ENCODE assay signal across 27 cellular contexts in genomic region chr3:57170946-57171345, GRCh38. TPM values are rescaled to one million over a fixed set of nuclear protein-coding genes. Genes with fewer than 3 reads are reported as not detected.
"Had no signal": no experiment of that assay in that cellular context is flagged by ENCODE, and none has a peak within 500 bp of the region (broad histone marks: within the 10 kb centered on the region; RNA-seq: fewer than 3 reads in every experiment).

No MANE protein-coding gene starts in this region.

- H3K9me3 Mint-ChIP-seq: activated CD4-positive, alpha-beta T cell treated with anti-CD3 and anti-CD28 coated beads, Interleukin-2, amount 10 ng/mL, durations not matched to agents 7 days and 5 days; activated CD8-positive, alpha-beta T cell treated with anti-CD3 and anti-CD28 coated beads for 36 hours; activated T-cell treated with anti-CD3 and anti-CD28 coated beads, Interleukin-2, amount 50 U/mL, for 4 hours; activated T-helper 17 cell treated with anti-CD3 and anti-CD28 coated beads, Interleukin-2, amount 50 U/mL, for 72 hours; nephron; stimulated activated naive CD8-positive, alpha-beta T cell treated with anti-CD3 and anti-CD28 coated beads, Interleukin-15, Interleukin-2, amounts not matched to agents 100 ng/mL and 50 ng/mL, for 24 hours; T-helper 1 cell treated with Interleukin-12 subunit alpha and Interleukin-12 subunit beta and Interleukin-4 antibody, amounts not matched to agents 30 μg/mL and 1 μg/mL, for 36 hours had no signal

- H3K27ac ChIP-seq: body of pancreas, gastrocnemius medialis, hepatocyte, ovary, right lobe of liver, thoracic aorta, upper lobe of left lung, vagina had no signal

- H3K9me3 ChIP-seq: body of pancreas, gastrocnemius medialis, mucosa of descending colon, ovary, right lobe of liver, thoracic aorta, upper lobe of left lung, vagina had no signal

- H3K27ac Mint-ChIP-seq: activated CD4-positive, alpha-beta T cell treated with anti-CD3 and anti-CD28 coated beads, Interleukin-2, amount 10 ng/mL, durations not matched to agents 7 days and 5 days; activated CD8-positive, alpha-beta T cell treated with anti-CD3 and anti-CD28 coated beads for 36 hours; activated T-helper 17 cell treated with anti-CD3 and anti-CD28 coated beads, Interleukin-2, amount 50 U/mL, for 72 hours; stimulated activated naive CD8-positive, alpha-beta T cell treated with anti-CD3 and anti-CD28 coated beads, Interleukin-15, Interleukin-2, amounts not matched to agents 100 ng/mL and 50 ng/mL, for 24 hours; T-helper 1 cell treated with Interleukin-12 subunit alpha and Interleukin-12 subunit beta and Interleukin-4 antibody, amounts not matched to agents 30 μg/mL and 1 μg/mL, for 36 hours had no signal

- H3K79me2 ChIP-seq: hepatocyte had no signal

- H3K4me1 ChIP-seq: gastrocnemius medialis, right lobe of liver had no signal

- DNase-seq: activated CD4-positive, alpha-beta T cell treated with anti-CD3 and anti-CD28 coated beads for 1 hour; activated CD4-positive, alpha-beta T cell treated with anti-CD3 and anti-CD28 coated beads, Interleukin-2, amount 10 ng/mL, durations not matched to agents 7 days and 5 days; activated gamma-delta T cell treated with Interleukin-2 at 50 U/mL for 16 hours; activated naive CD4-positive, alpha-beta T cell treated with anti-CD3 and anti-CD28 coated beads, Interleukin-2, amount 50 U/mL, for 16 hours; activated T-cell treated with anti-CD3 and anti-CD28 coated beads, Interleukin-2, amount 50 U/mL, for 4 hours; body of pancreas; gastrocnemius medialis; glutamatergic neuron; left cardiac atrium; left ventricle myocardium superior; mucosa of descending colon; ovary; right lobe of liver; stimulated activated CD4-positive, alpha-beta T cell treated with anti-CD3 and anti-CD28 coated beads, Interleukin-4, amount 100 ng/mL, for 1 hour; upper lobe of left lung had no signal

- FAIRE-seq: colon had no signal

- H3K27me3 ChIP-seq: body of pancreas, gastrocnemius medialis, hepatocyte, ovary, right lobe of liver, upper lobe of left lung, vagina had no signal

- H3K4me3 ChIP-seq: body of pancreas, hepatocyte, mucosa of descending colon had no signal

- H3K36me3 ChIP-seq: gastrocnemius medialis, ovary, right lobe of liver, thoracic aorta, upper lobe of left lung, vagina had no signal

- H3K4me1 Mint-ChIP-seq: activated T-helper 17 cell treated with anti-CD3 and anti-CD28 coated beads, Interleukin-2, amount 50 U/mL, for 72 hours had no signal

RNA-seq across cellular contexts. Expression of gene IL17RD, which starts 5.8 kb away (rescaled TPM):
- total RNA-seq: activated CD4-positive, alpha-beta T cell treated with anti-CD3 and anti-CD28 coated beads, Interleukin-2, amount 10 ng/mL, durations not matched to agents 7 days and 5 days; activated CD8-positive, alpha-beta T cell treated with anti-CD3 and anti-CD28 coated beads for 36 hours had no signal

RNA-seq across cellular contexts. Expression of gene HESX1, which starts 28.8 kb away (rescaled TPM):
- total RNA-seq: activated T-cell treated with anti-CD3 and anti-CD28 coated beads, Interleukin-2, amount 50 U/mL, for 4 hours; body of pancreas; epithelial cell of proximal tubule; mesenteric fat pad; skeletal muscle tissue; vagina had no signal
